Comparison of ENCODE assay signal across 19 cellular contexts in genomic region chr2:232406556-232407310, GRCh38. TPM values are rescaled to one million over a fixed set of nuclear protein-coding genes. Genes with fewer than 3 reads are reported as not detected.
"Had no signal": no experiment of that assay in that cellular context is flagged by ENCODE, and none has a peak within 500 bp of the region (broad histone marks: within the 10 kb centered on the region; RNA-seq: fewer than 3 reads in every experiment).

Gene ALPG (plus strand): TSS chr2:232406844. CDS start chr2:232406895, 51 bp downstream.

- H2AFZ ChIP-seq: parathyroid adenoma had no signal

- H3K4me1 Mint-ChIP-seq: T-cell had no signal

- H3K27ac Mint-ChIP-seq: activated naive CD4-positive, alpha-beta T cell treated with anti-CD3 and anti-CD28 coated beads, Interleukin-2, amount 50 U/mL, for 72 hours; naive thymus-derived CD8-positive, alpha-beta T cell; T-cell; type B pancreatic cell had no signal

- H3K4me3 Mint-ChIP-seq: naive thymus-derived CD8-positive, alpha-beta T cell; T-cell; type B pancreatic cell had no signal

- H3K9me3 Mint-ChIP-seq: activated naive CD4-positive, alpha-beta T cell treated with anti-CD3 and anti-CD28 coated beads, Interleukin-2, amount 50 U/mL, for 72 hours; naive thymus-derived CD8-positive, alpha-beta T cell; T-cell; type B pancreatic cell had no signal

- DNase-seq: activated gamma-delta T cell; adrenal gland; cortex of kidney; kidney glomerular epithelial cell; mesendoderm; naive thymus-derived CD8-positive, alpha-beta T cell; spleen; stimulated activated naive CD4-positive, alpha-beta T cell treated with Interleukin-2 at 50 U/mL for 16 hours; T-cell had no signal

- H3K36me3 Mint-ChIP-seq: activated naive CD4-positive, alpha-beta T cell treated with anti-CD3 and anti-CD28 coated beads, Interleukin-2, amount 50 U/mL, for 72 hours; naive thymus-derived CD8-positive, alpha-beta T cell; T-cell; type B pancreatic cell had no signal

- H3K27me3 ChIP-seq: adrenal gland had no signal

- ATAC-seq: activated naive CD4-positive, alpha-beta T cell treated with anti-CD3 and anti-CD28 coated beads, Interleukin-2, amount 50 U/mL, for 72 hours; naive thymus-derived CD8-positive, alpha-beta T cell; T-cell had no signal

- H3K9ac ChIP-seq: parathyroid adenoma had no signal

- H3K9me3 ChIP-seq: adrenal gland, breast epithelium, neutrophil, spleen, suprapubic skin had no signal

- H3K4me3 ChIP-seq: adrenal gland, breast epithelium, spleen, suprapubic skin had no signal

- H3K36me3 ChIP-seq: adrenal gland, breast epithelium, neutrophil, spleen, suprapubic skin had no signal

- H3K27ac ChIP-seq: adrenal gland, breast epithelium, neutrophil, parathyroid adenoma, spleen, suprapubic skin had no signal

- H3K79me2 ChIP-seq: parathyroid adenoma had no signal

- H3K4me1 ChIP-seq: adrenal gland, breast epithelium, parathyroid adenoma, spleen, suprapubic skin had no signal

RNA-seq across cellular contexts. Expression of gene ALPG, which starts in this region (rescaled TPM):
- total RNA-seq: activated CD8-positive, alpha-beta memory T cell treated with anti-CD3 and anti-CD28 coated beads for 36 hours; activated naive CD4-positive, alpha-beta T cell treated with anti-CD3 and anti-CD28 coated beads, Interleukin-2, amount 50 U/mL, for 72 hours; adrenal gland; breast epithelium; frontal cortex; liver; naive thymus-derived CD8-positive, alpha-beta T cell; spleen; suprapubic skin had no signal
- polyA plus RNA-seq: adrenal gland; esophagus; liver; naive thymus-derived CD8-positive, alpha-beta T cell; spleen had no signal
